Comparison of ENCODE assay signal across 15 cellular contexts in the genomic region with DNA sequence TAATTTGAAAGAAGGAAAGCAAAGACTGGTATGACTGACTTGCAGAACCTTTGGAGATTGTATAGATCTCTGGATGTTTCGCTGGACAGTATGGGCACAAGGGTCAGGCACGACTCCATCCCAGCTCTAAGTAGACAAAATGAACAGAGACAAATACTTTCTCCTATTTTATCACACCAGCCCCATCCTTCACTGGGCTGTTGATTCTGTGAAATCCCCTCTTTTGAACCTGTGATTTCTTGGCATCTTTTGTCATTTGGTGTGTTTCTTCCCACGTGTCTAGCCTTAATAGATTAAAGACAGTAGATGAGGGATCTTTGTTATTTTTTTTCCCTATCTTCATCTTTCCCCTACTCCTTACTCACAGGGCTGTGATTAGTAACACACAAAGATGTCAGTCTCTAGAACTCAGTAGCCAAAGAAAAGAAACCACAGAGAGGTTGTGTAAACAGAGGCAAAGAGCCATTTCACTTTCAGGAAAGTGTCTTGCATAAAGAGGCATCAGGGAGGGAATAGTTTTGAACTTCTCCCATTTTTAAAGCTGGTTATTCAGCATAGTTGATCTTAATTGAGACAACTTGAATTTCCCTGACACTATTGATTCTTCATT.
A peak's percentile ranks its signal among the peaks of the same experiment; 100 is the strongest.
DNase-seq lines count a peak whose midpoint lies in the region; ATAC-seq lines count a peak whose summit lies in the region.
"Had no signal": no experiment of that assay in that cellular context is flagged by ENCODE, and none has a peak within 500 bp of the region (broad histone marks: within the 10 kb centered on the region; RNA-seq: fewer than 3 reads in every experiment).

No MANE protein-coding gene starts in this region.

- H3K4me3 Mint-ChIP-seq in activated T-cell treated with anti-CD3 and anti-CD28 coated beads, Interleukin-2, amount 50 U/mL, for 72 hours, result peak overlapping the region; percentile 44 to 89
- peak overlapping the region; percentile 8 for H3K4me3 Mint-ChIP-seq in activated CD8-positive, alpha-beta T cell treated with anti-CD3 and anti-CD28 coated beads, Interleukin-2, amount 10 ng/mL, durations not matched to agents 7 days and 5 days
- peak overlapping the region; percentile 55 to 67 for H3K4me3 Mint-ChIP-seq in stimulated activated naive CD8-positive, alpha-beta T cell treated with anti-CD3 and anti-CD28 coated beads, Interleukin-15, amount 100 ng/mL, for 72 hours
- H3K4me3 Mint-ChIP-seq: WTC11 had no signal

- CTCF ChIA-PET in activated CD8-positive, alpha-beta T cell treated with anti-CD3 and anti-CD28 coated beads, Interleukin-2, amount 10 ng/mL, durations not matched to agents 7 days and 5 days (lab: Charles Lee), result interaction anchor here (1.2 to 2.5 kb wide), 4 partner anchors 8 to 88 kb away, joined by 3 to 7 read pairs (median 5); no protein-coding TSS in a partner anchor

- peaks cover 62% of the 10 kb centered on the region for H3K4me1 Mint-ChIP-seq in activated T-cell treated with anti-CD3 and anti-CD28 coated beads, Interleukin-2, amount 50 U/mL, for 72 hours (ENCODE audit: low read depth)
- peaks cover 55% of the 10 kb centered on the region for H3K4me1 Mint-ChIP-seq in activated CD8-positive, alpha-beta T cell treated with anti-CD3 and anti-CD28 coated beads, Interleukin-2, amount 10 ng/mL, durations not matched to agents 7 days and 5 days (ENCODE audit: low read depth)
- H3K4me1 Mint-ChIP-seq in stimulated activated naive CD8-positive, alpha-beta T cell treated with anti-CD3 and anti-CD28 coated beads, Interleukin-15, amount 100 ng/mL, for 72 hours, result peaks cover 60% of the 10 kb centered on the region
- H3K4me1 Mint-ChIP-seq: WTC11 had no signal

- POLR2A ChIA-PET in activated CD8-positive, alpha-beta T cell treated with anti-CD3 and anti-CD28 coated beads, Interleukin-2, amount 10 ng/mL, durations not matched to agents 7 days and 5 days (lab: Charles Lee), result no interaction called here

- peak; percentile 72 to 75 for ATAC-seq in activated T-cell treated with anti-CD3 and anti-CD28 coated beads, Interleukin-2, amount 50 U/mL, for 72 hours (replicated peaks in 1 of 2)
- no peak for ATAC-seq in activated CD8-positive, alpha-beta T cell treated with anti-CD3 and anti-CD28 coated beads, Interleukin-2, amount 10 ng/mL, durations not matched to agents 7 days and 5 days
- peak; percentile 63 for ATAC-seq in stimulated activated naive CD8-positive, alpha-beta T cell treated with anti-CD3 and anti-CD28 coated beads, Interleukin-15, amount 100 ng/mL, for 72 hours
- ATAC-seq: WTC11 had no signal

- no peaks in the 10 kb centered on the region for H3K27me3 Mint-ChIP-seq in activated T-cell treated with anti-CD3 and anti-CD28 coated beads, Interleukin-2, amount 50 U/mL, for 72 hours (ENCODE audit: low read depth)
- no peaks in the 10 kb centered on the region for H3K27me3 Mint-ChIP-seq in activated CD8-positive, alpha-beta T cell treated with anti-CD3 and anti-CD28 coated beads, Interleukin-2, amount 10 ng/mL, durations not matched to agents 7 days and 5 days (ENCODE audit: low read depth)
- no peaks in the 10 kb centered on the region for H3K27me3 Mint-ChIP-seq in stimulated activated naive CD8-positive, alpha-beta T cell treated with anti-CD3 and anti-CD28 coated beads, Interleukin-15, amount 100 ng/mL, for 72 hours

- no peak for DNase-seq in activated T-cell treated with anti-CD3 and anti-CD28 coated beads, Interleukin-2, amount 50 U/mL, for 72 hours
- no peak for DNase-seq in activated T-cell treated with anti-CD3 and anti-CD28 coated beads, Interleukin-2, amount 50 U/mL, for 48 hours
- no peak for DNase-seq in activated CD8-positive, alpha-beta T cell treated with anti-CD3 and anti-CD28 coated beads, Interleukin-2, amount 10 ng/mL, durations not matched to agents 7 days and 5 days
- peak; percentile 72 for DNase-seq in fibroblast of gingiva (ENCODE audit: low read depth)
- no peak for DNase-seq in stimulated activated naive CD8-positive, alpha-beta T cell treated with anti-CD3 and anti-CD28 coated beads, Interleukin-15, amount 100 ng/mL, for 72 hours
- DNase-seq in stimulated activated CD4-positive, alpha-beta T cell treated with anti-CD3 and anti-CD28 coated beads, Interleukin-1b, Interleukin-23, amount 100 ng/mL, for 48 hours, result no peak
- no peak for DNase-seq in AG20443 (ENCODE audit: low spot score)
- DNase-seq in effector CD4-positive, alpha-beta T cell, result no peak
- DNase-seq: activated gamma-delta T cell treated with Interleukin-2 at 50 U/mL for 16 hours, DND-41, heart right ventricle, Kasumi-1, NCI-H2029 treated with DMSO at 0.1 percent for 48 hours, spleen had no signal

- H3K27ac Mint-ChIP-seq in activated T-cell treated with anti-CD3 and anti-CD28 coated beads, Interleukin-2, amount 50 U/mL, for 72 hours, result peak overlapping the region; percentile 97
- H3K27ac Mint-ChIP-seq in activated CD8-positive, alpha-beta T cell treated with anti-CD3 and anti-CD28 coated beads, Interleukin-2, amount 10 ng/mL, durations not matched to agents 7 days and 5 days, result no peak overlapping the region
- peak overlapping the region in 1 of 2 donors; percentile 94 for H3K27ac Mint-ChIP-seq in stimulated activated naive CD8-positive, alpha-beta T cell treated with anti-CD3 and anti-CD28 coated beads, Interleukin-15, amount 100 ng/mL, for 72 hours
- H3K27ac Mint-ChIP-seq: WTC11 had no signal

- H3K9me3 Mint-ChIP-seq in activated T-cell treated with anti-CD3 and anti-CD28 coated beads, Interleukin-2, amount 50 U/mL, for 72 hours, result peaks cover 0 to 4% of the 10 kb centered on the region in 2 donors
- H3K9me3 Mint-ChIP-seq in activated CD8-positive, alpha-beta T cell treated with anti-CD3 and anti-CD28 coated beads, Interleukin-2, amount 10 ng/mL, durations not matched to agents 7 days and 5 days (ENCODE audit: insufficient read depth), result peaks cover 5% of the 10 kb centered on the region
- H3K9me3 Mint-ChIP-seq in stimulated activated naive CD8-positive, alpha-beta T cell treated with anti-CD3 and anti-CD28 coated beads, Interleukin-15, amount 100 ng/mL, for 72 hours, result peaks cover 6 to 14% of the 10 kb centered on the region in 2 donors

- H3K36me3 Mint-ChIP-seq in activated T-cell treated with anti-CD3 and anti-CD28 coated beads, Interleukin-2, amount 50 U/mL, for 72 hours (ENCODE audit: insufficient read depth in 2 of 2), result peaks cover 1 to 7% of the 10 kb centered on the region in 2 donors
- peaks cover 9% of the 10 kb centered on the region for H3K36me3 Mint-ChIP-seq in activated CD8-positive, alpha-beta T cell treated with anti-CD3 and anti-CD28 coated beads, Interleukin-2, amount 10 ng/mL, durations not matched to agents 7 days and 5 days (ENCODE audit: low read depth)
- H3K36me3 Mint-ChIP-seq: WTC11 had no signal

Comparison
In these comparisons a context has a peak if more than half of its experiments do, and no peak if none do; other contexts are left out.
1. H3K4me3 Mint-ChIP-seq: peak in every context shown above with its lines; median percentile 66 in activated T-cell treated with anti-CD3 and anti-CD28 coated beads, Interleukin-2, amount 50 U/mL, for 72 hours; 61 in stimulated activated naive CD8-positive, alpha-beta T cell treated with anti-CD3 and anti-CD28 coated beads, Interleukin-15, amount 100 ng/mL, for 72 hours; 8 in activated CD8-positive, alpha-beta T cell treated with anti-CD3 and anti-CD28 coated beads, Interleukin-2, amount 10 ng/mL, durations not matched to agents 7 days and 5 days.